ENCODE assay signal across 22 cellular contexts in genomic region chr9:95746408-95747165, GRCh38.
"Had no signal": no experiment of that assay in that cellular context is flagged by ENCODE, and none has a peak within 500 bp of the region (broad histone marks: within the 10 kb centered on the region; RNA-seq: fewer than 3 reads in every experiment).

No MANE protein-coding gene starts in this region.

- H3K79me2 ChIP-seq: hepatocyte had no signal

- H3K9me3 ChIP-seq: neutrophil, psoas muscle, suprapubic skin, thyroid gland, upper lobe of left lung, uterus had no signal

- H2AFZ ChIP-seq: hepatocyte had no signal

- H3K4me1 ChIP-seq: foreskin keratinocyte, psoas muscle, suprapubic skin, thyroid gland, upper lobe of left lung, uterus had no signal

- H3K27me3 ChIP-seq: hepatocyte, suprapubic skin, thyroid gland, upper lobe of left lung, uterus had no signal

- ATAC-seq: foreskin keratinocyte; left cardiac atrium; left ventricle myocardium superior; naive thymus-derived CD4-positive, alpha-beta T cell; psoas muscle; stimulated activated naive CD8-positive, alpha-beta T cell treated with anti-CD3 and anti-CD28 coated beads, Interleukin-15, Interleukin-2, amounts not matched to agents 100 U/mL and 50 U/mL, for 24 hours had no signal

- H3K4me3 ChIP-seq: coronary artery, hepatocyte, lung, psoas muscle, smooth muscle cell, suprapubic skin, thyroid gland, upper lobe of left lung, uterus had no signal

- H3K27ac ChIP-seq: coronary artery, foreskin keratinocyte, hepatocyte, neutrophil, psoas muscle, suprapubic skin, thyroid gland, upper lobe of left lung, uterus had no signal

- H3K4me2 ChIP-seq: hepatocyte, smooth muscle cell had no signal

- H3K36me3 ChIP-seq: neutrophil, suprapubic skin, thyroid gland, upper lobe of left lung, uterus had no signal

- DNase-seq: effector CD4-positive, alpha-beta T cell; endodermal cell; erythroblast; foreskin keratinocyte; head of caudate nucleus; kidney; left cardiac atrium; left ventricle myocardium superior; naive thymus-derived CD4-positive, alpha-beta T cell; nephron progenitor cell; psoas muscle; stimulated activated CD4-positive, alpha-beta T cell treated with anti-CD3 and anti-CD28 coated beads, Interleukin-2, amount 100 ng/mL, for 48 hours; stimulated activated naive CD8-positive, alpha-beta T cell treated with anti-CD3 and anti-CD28 coated beads, Interleukin-15, Interleukin-2, amounts not matched to agents 100 U/mL and 50 U/mL, for 24 hours; thyroid gland; upper lobe of left lung; uterus had no signal
